ENCODE assay signal across 14 cellular contexts in genomic region chr1:68320349-68320748, GRCh38.
DNase-seq lines count a peak whose midpoint lies in the region; ATAC-seq and TF ChIP-seq lines count a peak whose summit lies in the region.
"Had no signal": no experiment of that assay in that cellular context is flagged by ENCODE, and none has a peak within 500 bp of the region (broad histone marks: within the 10 kb centered on the region; RNA-seq: fewer than 3 reads in every experiment).

No MANE protein-coding gene starts in this region.

- H4K20me1 ChIP-seq in neural progenitor cell (ENCODE audit: low read depth) = no peaks in the 10 kb centered on the region
- H4K20me1 ChIP-seq: BLaER1 treated with 17β-estradiol and CSF1 and Interleukin-3, amounts not matched to agents 10 nM and 100 nM had no signal

- H3K9ac ChIP-seq in endocrine pancreas (ENCODE audit: control insufficient read depth, insufficient read depth, low read length) (peak overlapping the region; percentile 51), neural progenitor cell (no peak overlapping the region)
- H3K9ac ChIP-seq: BLaER1 treated with 17β-estradiol and CSF1 and Interleukin-3, amounts not matched to agents 10 nM and 100 nM had no signal

- H3K27me3 ChIP-seq in endocrine pancreas (ENCODE audit: control insufficient read depth, insufficient read depth, low read length) (no peaks in the 10 kb centered on the region), neural progenitor cell (no peaks in the 10 kb centered on the region)
- H3K27me3 ChIP-seq: BLaER1 treated with 17β-estradiol and CSF1 and Interleukin-3, amounts not matched to agents 10 nM and 100 nM had no signal

- H3K9me3 Mint-ChIP-seq in neural progenitor cell = peaks cover 7% of the 10 kb centered on the region
- H3K9me3 Mint-ChIP-seq: activated T-helper 2 cell treated with anti-CD3 and anti-CD28 coated beads, Interferon-gamma antibody, Interleukin-2, Interleukin-4, amounts not matched to agents 10 μg/mL and 5 μg/mL and 100 μg/mL, durations not matched to agents 14 hours and 24 hours and 36 hours had no signal

- H3K4me3 ChIP-seq in endocrine pancreas (ENCODE audit: control insufficient read depth, insufficient read depth, low read length) = no peak overlapping the region
- H3K4me3 ChIP-seq in neural progenitor cell = peak overlapping the region; percentile 7
- H3K4me3 ChIP-seq: BLaER1 treated with 17β-estradiol and CSF1 and Interleukin-3, amounts not matched to agents 10 nM and 100 nM had no signal

- H3K27me3 Mint-ChIP-seq in neural progenitor cell (ENCODE audit: insufficient read depth, low read depth) = peaks cover 4% of the 10 kb centered on the region
- H3K27me3 Mint-ChIP-seq: activated naive CD8-positive, alpha-beta T cell had no signal

- H3K27ac Mint-ChIP-seq in neural progenitor cell = peak overlapping the region; percentile 70
- H3K27ac Mint-ChIP-seq: activated naive CD8-positive, alpha-beta T cell; activated T-helper 2 cell treated with anti-CD3 and anti-CD28 coated beads, Interferon-gamma antibody, Interleukin-2, Interleukin-4, amounts not matched to agents 10 μg/mL and 5 μg/mL and 100 μg/mL, durations not matched to agents 14 hours and 24 hours and 36 hours had no signal

- no peaks in the 10 kb centered on the region for H3K9me3 ChIP-seq in endocrine pancreas (ENCODE audit: control insufficient read depth, low read length)
- no peaks in the 10 kb centered on the region for H3K9me3 ChIP-seq in neural progenitor cell (ENCODE audit: low read depth)
- H3K9me3 ChIP-seq: BLaER1 treated with 17β-estradiol and CSF1 and Interleukin-3, amounts not matched to agents 10 nM and 100 nM had no signal

- no peaks in the 10 kb centered on the region for H3K4me1 ChIP-seq in endocrine pancreas (ENCODE audit: control insufficient read depth, insufficient read depth, low read length)
- H3K4me1 ChIP-seq in neural progenitor cell = peaks cover 23% of the 10 kb centered on the region
- H3K4me1 ChIP-seq: BLaER1 treated with 17β-estradiol and CSF1 and Interleukin-3, amounts not matched to agents 10 nM and 100 nM had no signal

- no peaks in the 10 kb centered on the region for H3K79me2 ChIP-seq in neural progenitor cell (ENCODE audit: low read depth)

- H3K4me1 Mint-ChIP-seq in neural progenitor cell = peaks cover 46% of the 10 kb centered on the region

- H3K27ac ChIP-seq in neural progenitor cell = peak overlapping the region; percentile 80
- H3K27ac ChIP-seq: BLaER1 treated with 17β-estradiol and CSF1 and Interleukin-3, amounts not matched to agents 10 nM and 100 nM had no signal

- H2AFZ ChIP-seq in neural progenitor cell (replicated peaks) = no peak overlapping the region

- DNase-seq in DMS53 treated with DMSO at 0.1 percent for 48 hours (lab: John Stamatoyannopoulos, UW; ENCODE audit: unreplicated experiment) (peak; percentile 6), NCI-H146 (lab: John Stamatoyannopoulos, UW) (peak; percentile 91), neural progenitor cell (ENCODE audit: low spot score) (peak; percentile 25), occipital lobe (lab: John Stamatoyannopoulos, UW) (no peak)
- DNase-seq: KG1, MM.1S, NCI-H1436 treated with DMSO at 0.1 percent for 48 hours, T-helper 2 cell had no signal

- H3K4me3 Mint-ChIP-seq in neural progenitor cell = peak overlapping the region; percentile 28
- H3K4me3 Mint-ChIP-seq: activated naive CD8-positive, alpha-beta T cell had no signal

- peaks cover 19% of the 10 kb centered on the region for H3F3A ChIP-seq in neural progenitor cell (ENCODE audit: low read depth)

- no peaks in the 10 kb centered on the region for H3K36me3 Mint-ChIP-seq in neural progenitor cell
- H3K36me3 Mint-ChIP-seq: activated naive CD8-positive, alpha-beta T cell had no signal

- H3K4me2 ChIP-seq in neural progenitor cell = peak overlapping the region; percentile 67
- H3K4me2 ChIP-seq: BLaER1 treated with 17β-estradiol and CSF1 and Interleukin-3, amounts not matched to agents 10 nM and 100 nM had no signal

- TF ChIP-seq CTCF in neural progenitor cell (IDR thresholded peaks at IDR 0.05) = no peak

- H3K36me3 ChIP-seq in endocrine pancreas (ENCODE audit: control insufficient read depth, insufficient read depth, low read length) (no peaks in the 10 kb centered on the region), neural progenitor cell (no peaks in the 10 kb centered on the region)
- H3K36me3 ChIP-seq: BLaER1 treated with 17β-estradiol and CSF1 and Interleukin-3, amounts not matched to agents 10 nM and 100 nM had no signal

- ATAC-seq in HG03571 (IDR thresholded peaks at IDR 0.05; ENCODE audit: unreplicated experiment) (no peak), GM21360 (IDR thresholded peaks at IDR 0.05; ENCODE audit: unreplicated experiment) (no peak)
